ENCODE assay signal across 18 cellular contexts in the genomic region with DNA sequence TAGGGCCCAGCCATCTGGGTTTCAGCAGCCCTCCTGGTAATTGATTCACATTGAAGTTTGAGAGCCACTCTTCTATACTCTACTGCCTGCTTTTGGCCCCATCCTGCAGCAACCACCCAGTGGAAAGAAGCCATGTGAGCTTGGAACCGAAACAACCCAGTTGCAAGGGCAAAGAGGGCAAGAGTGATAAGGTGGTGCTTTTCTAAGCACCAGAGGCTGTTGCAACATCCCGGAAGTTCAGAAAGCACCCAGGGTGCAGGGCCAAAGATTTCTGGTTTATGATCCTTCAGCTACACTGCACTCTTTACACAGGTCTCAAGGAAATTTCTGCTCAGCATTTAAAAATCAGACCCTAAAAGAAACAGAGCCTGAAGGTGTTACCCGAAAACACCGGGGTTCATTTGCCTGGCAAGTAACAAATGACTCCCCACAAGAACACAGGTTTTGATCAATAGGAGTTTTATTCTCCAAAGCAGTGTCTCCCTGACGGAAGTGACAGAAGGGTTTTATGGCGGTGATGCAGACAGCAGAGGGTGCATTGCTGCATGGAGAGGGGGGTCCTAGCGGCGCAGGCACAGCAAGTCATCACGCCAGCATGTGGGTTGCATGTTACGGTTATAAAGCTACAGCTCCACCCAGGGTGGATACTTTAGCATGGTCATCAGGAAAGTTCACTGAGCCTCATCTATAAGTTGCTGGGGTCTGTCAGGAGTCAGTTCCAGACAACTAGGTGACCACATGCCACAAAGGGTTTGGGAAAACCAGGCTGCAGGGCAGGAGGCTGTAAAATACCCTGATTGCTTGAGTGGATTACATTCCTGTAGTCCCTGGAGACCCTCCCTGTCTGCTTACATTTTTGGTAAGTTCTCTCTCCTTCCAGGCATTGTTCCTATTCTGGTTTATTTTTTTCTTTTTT. TPM values are rescaled to one million over a fixed set of nuclear protein-coding genes. Genes with fewer than 3 reads are reported as not detected.
DNase-seq lines count a peak whose midpoint lies in the region; ATAC-seq, FAIRE-seq and TF ChIP-seq lines count a peak whose summit lies in the region.
"Had no signal": no experiment of that assay in that cellular context is flagged by ENCODE, and none has a peak within 500 bp of the region (broad histone marks: within the 10 kb centered on the region; RNA-seq: fewer than 3 reads in every experiment).

No MANE protein-coding gene starts in this region.

- H3K27ac ChIP-seq in thyroid gland = peak overlapping the region in 1 of 3 donors; percentile 58

- intact Hi-C loops in thyroid gland (cut with DNase I) = no loop called here

- peak; percentile 31 for DNase-seq in NK-92 treated with Interleukin-12 subunit alpha and Interleukin-12 subunit beta, amount 100 ng/mL, for 24 hours (lab: John Stamatoyannopoulos, UW)
- DNase-seq in NK-92 (lab: John Stamatoyannopoulos, UW; ENCODE audit: unreplicated experiment) = no peak
- DNase-seq in WTC11 (ENCODE audit: low spot score) = no peak
- peak; percentile 9 for DNase-seq in left kidney (ENCODE audit: low read depth, low spot score)
- DNase-seq in thyroid gland = peak; percentile 66 to 77
- DNase-seq in NCI-H1436 (lab: John Stamatoyannopoulos, UW) = no peak
- no peak for DNase-seq in superior temporal gyrus (ENCODE audit: extremely low spot score)
- DNase-seq in frontal cortex (ENCODE audit: low spot score in 2 of 2) = no peak
- DNase-seq: 8988T; activated CD4-positive, alpha-beta T cell treated with anti-CD3 and anti-CD28 coated beads for 48 hours; activated T-cell treated with anti-CD3 and anti-CD28 coated beads, Interleukin-2, amount 50 U/mL, for 72 hours; natural killer cell; NCI-H1930; NCI-H774 had no signal

- H3K27me3 Mint-ChIP-seq in WTC11 (ENCODE audit: low read depth) = no peaks in the 10 kb centered on the region

- CTCF ChIA-PET in WTC11 (lab: Charles Lee) = interaction anchor here (16.3 kb wide), 1 partner anchor 73 kb away, joined by 145 read pairs; no protein-coding TSS in a partner anchor

- H3K27ac Mint-ChIP-seq in WTC11 = no peak overlapping the region
- H3K27ac Mint-ChIP-seq: activated T-cell treated with anti-CD3 and anti-CD28 coated beads, Interleukin-2, amount 50 U/mL, for 72 hours; natural killer cell; T-helper 1 cell treated with Interleukin-12 subunit alpha and Interleukin-12 subunit beta and Interleukin-4 antibody, amounts not matched to agents 30 μg/mL and 1 μg/mL, for 36 hours had no signal

- TF ChIP-seq CTCF in WTC11 (IDR thresholded peaks at IDR 0.05) (no peak), thyroid gland (IDR thresholded peaks at IDR 0.05) (no peak)

- H3K36me3 Mint-ChIP-seq in WTC11 = no peaks in the 10 kb centered on the region
- H3K36me3 Mint-ChIP-seq: natural killer cell had no signal

- TF ChIP-seq POLR2A in thyroid gland (IDR thresholded peaks at IDR 0.05) = no peak

- H3K9me3 ChIP-seq in thyroid gland = no peaks in the 10 kb centered on the region

- FAIRE-seq in frontal cortex (lab: Jason Lieb, UNC) = no peak
- FAIRE-seq: astrocyte, D721Med had no signal

- no peaks in the 10 kb centered on the region for H3K27me3 ChIP-seq in thyroid gland

- peaks cover 4 to 5% of the 10 kb centered on the region in 2 donors for H3K4me1 ChIP-seq in thyroid gland

- H3K4me1 Mint-ChIP-seq in WTC11 = peaks cover 9% of the 10 kb centered on the region
- H3K4me1 Mint-ChIP-seq: natural killer cell had no signal

- no peak for ATAC-seq in WTC11
- ATAC-seq: natural killer cell had no signal

- WGBS in thyroid gland, 2 donors = 76 to 80% methylated on average over 10 of the region's 10 CpGs

- no peak overlapping the region for H3K4me3 Mint-ChIP-seq in WTC11
- H3K4me3 Mint-ChIP-seq: activated T-cell treated with anti-CD3 and anti-CD28 coated beads, Interleukin-2, amount 50 U/mL, for 72 hours; natural killer cell; T-helper 1 cell treated with Interleukin-12 subunit alpha and Interleukin-12 subunit beta and Interleukin-4 antibody, amounts not matched to agents 30 μg/mL and 1 μg/mL, for 36 hours had no signal

- peaks cover 3% of the 10 kb centered on the region; the same call in 1 of the 2 replicates for H3K9me3 Mint-ChIP-seq in WTC11
- H3K9me3 Mint-ChIP-seq: activated T-cell treated with anti-CD3 and anti-CD28 coated beads, Interleukin-2, amount 50 U/mL, for 72 hours; natural killer cell; T-helper 1 cell treated with Interleukin-12 subunit alpha and Interleukin-12 subunit beta and Interleukin-4 antibody, amounts not matched to agents 30 μg/mL and 1 μg/mL, for 36 hours had no signal

- H3K4me3 ChIP-seq in thyroid gland (replicated peaks in 1 of 3) = no peak overlapping the region
- H3K4me3 ChIP-seq: smooth muscle cell had no signal

- H3K36me3 ChIP-seq in thyroid gland = no peaks in the 10 kb centered on the region

- POLR2A ChIA-PET in WTC11 (lab: Charles Lee) = no interaction called here

TF ChIP-seq in WTC11, 78 proteins besides CTCF, POLR2A, EP300 and RAD21:
- TF ChIP-seq KAT7 (CRISPR knock-in tag; IDR thresholded peaks at IDR 0.05; ENCODE audit: borderline replicate concordance) (no peak), GABPB1 (CRISPR knock-in tag; IDR thresholded peaks at IDR 0.05) (peak; percentile 52; the same call in 1 of the 2 replicates)

RNA-seq across cellular contexts. Expression of a gene that starts 28.8 kb away (rescaled TPM):
- total RNA-seq in WTC11 (2021) (7.6 to 9.6 TPM (median 8.5 TPM) in 3 replicates), thyroid gland (10 to 100 TPM; 34.4 to 50.2 (median 43.1) TPM), frontal cortex (not detected)
- total RNA-seq: activated T-cell treated with anti-CD3 and anti-CD28 coated beads, Interleukin-2, amount 50 U/mL, for 72 hours; natural killer cell had no signal

RNA-seq across cellular contexts. Expression of a gene that starts 36.1 kb away (rescaled TPM):
- 146 to 158 TPM (median 150 TPM) in 3 replicates for total RNA-seq in WTC11 (2021)
- total RNA-seq in thyroid gland = 100 to 1,000 TPM in 3 of 4 donors, 10 to 100 TPM in 1; 48.1 to 166 (median 140) TPM
- 31.8 TPM for total RNA-seq in frontal cortex

RNA-seq across cellular contexts. Expression of a gene that starts 36.3 kb away (rescaled TPM):
- 4.4 to 5.2 TPM (median 4.6 TPM) in 3 replicates for total RNA-seq in WTC11 (2021)
- total RNA-seq in thyroid gland = 10 to 100 TPM in 2 of 4 donors, 1 to 10 TPM in 2; 5.3 to 19.9 (median 13.3) TPM
- 11.0 TPM for total RNA-seq in frontal cortex

Comparison
In these comparisons a context has a peak if more than half of its experiments do, and no peak if none do; other contexts are left out.
1. DNase-seq: peak in NK-92 treated with Interleukin-12 subunit alpha and Interleukin-12 subunit beta, amount 100 ng/mL, for 24 hours (single experiment), left kidney (single experiment) and thyroid gland (2 of 2); none in NK-92 (single experiment), WTC11 (single experiment), NCI-H1436 (single experiment), superior temporal gyrus (single experiment) and frontal cortex (0 of 2).